2 cellular contexts compared by ENCODE assay signal in genomic region chr3:143975549-143976152, GRCh38.
TF ChIP-seq lines count a peak whose summit lies in the region.

No MANE protein-coding gene starts in this region.

TF ChIP-seq in SK-N-SH, 30 proteins besides CTCF, POLR2A, EP300 and RAD21 (continued from another document):
- TF ChIP-seq REST (IDR thresholded peaks at IDR 0.05; ENCODE audit: low read depth, low read length) (no peak), ELF1 (IDR thresholded peaks at IDR 0.05) (no peak), USF2 (IDR thresholded peaks at IDR 0.05; ENCODE audit: borderline replicate concordance, low read depth, low read length) (no peak), RCOR1 (IDR thresholded peaks at IDR 0.05; ENCODE audit: low read length) (no peak), RXRA (IDR thresholded peaks at IDR 0.05; ENCODE audit: borderline replicate concordance, low read depth) (no peak), IRF3 (IDR thresholded peaks at IDR 0.05; ENCODE audit: low read depth, low read length) (no peak), JUND (IDR thresholded peaks at IDR 0.05) (no peak)

TF ChIP-seq in SK-N-SH treated with all-trans-retinoic acid at 6 μM for 48 hours, 23 proteins besides CTCF, POLR2A, EP300 and RAD21 (continued from another document):
- TF ChIP-seq ZNF8 (CRISPR knock-in tag; IDR thresholded peaks at IDR 0.05) (no peak), PATZ1 (CRISPR knock-in tag; IDR thresholded peaks at IDR 0.05; ENCODE audit: borderline replicate concordance) (no peak), ISL1 (CRISPR knock-in tag; IDR thresholded peaks at IDR 0.05) (no peak), ARNTL (CRISPR knock-in tag; IDR thresholded peaks at IDR 0.05; ENCODE audit: borderline replicate concordance, low read depth) (no peak)
